In genomic region chr19:48103922-48104321, GRCh38 we compare ENCODE assay signal across 28 cellular contexts.
"Had no signal": no experiment of that assay in that cellular context is flagged by ENCODE, and none has a peak within 500 bp of the region (broad histone marks: within the 10 kb centered on the region; RNA-seq: fewer than 3 reads in every experiment).

No MANE protein-coding gene starts in this region.

- H3K36me3 Mint-ChIP-seq: natural killer cell, neural progenitor cell, type B pancreatic cell had no signal

- H3K4me3 Mint-ChIP-seq: natural killer cell; nephron; neural progenitor cell; stimulated activated memory B cell treated with anti-CD40 and anti-IgM and Interleukin-4, amounts not matched to agents 10 μg/mL and 1 μg/mL and 100 μg/mL, for 72 hours; stimulated activated naive CD8-positive, alpha-beta T cell treated with anti-CD3 and anti-CD28 coated beads, Interleukin-15, amount 100 ng/mL, for 72 hours; type B pancreatic cell had no signal

- H3K4me2 ChIP-seq: neural progenitor cell, smooth muscle cell had no signal

- H3K4me3 ChIP-seq: neural progenitor cell, ovary, psoas muscle, skin epidermis, smooth muscle cell, spleen, suprapubic skin, testis, tibial artery, transverse colon, upper lobe of right lung, uterus had no signal

- H3K27me3 Mint-ChIP-seq: stimulated activated memory B cell treated with anti-CD40 and anti-IgM and Interleukin-4, amounts not matched to agents 10 μg/mL and 1 μg/mL and 100 μg/mL, for 72 hours; stimulated activated naive CD8-positive, alpha-beta T cell treated with anti-CD3 and anti-CD28 coated beads, Interleukin-15, amount 100 ng/mL, for 72 hours had no signal

- H3K4me1 ChIP-seq: neural progenitor cell, parathyroid adenoma, upper lobe of right lung, uterus had no signal

- H3K27ac Mint-ChIP-seq: natural killer cell; nephron; progenitor cell of endocrine pancreas; stimulated activated memory B cell treated with anti-CD40 and anti-IgM and Interleukin-4, amounts not matched to agents 10 μg/mL and 1 μg/mL and 100 μg/mL, for 72 hours; stimulated activated naive CD8-positive, alpha-beta T cell treated with anti-CD3 and anti-CD28 coated beads, Interleukin-15, amount 100 ng/mL, for 72 hours; type B pancreatic cell had no signal

- H3K4me1 Mint-ChIP-seq: natural killer cell, nephron had no signal

- H3K9me3 ChIP-seq: ovary, psoas muscle, spleen, suprapubic skin, testis, tibial artery, transverse colon, upper lobe of right lung, uterus had no signal

- H3K27me3 ChIP-seq: neural progenitor cell, ovary, spleen, suprapubic skin, testis, tibial artery, transverse colon, upper lobe of right lung, uterus had no signal

- H3K9ac ChIP-seq: neural progenitor cell, parathyroid adenoma had no signal

- H3K36me3 ChIP-seq: neural progenitor cell, ovary, transverse colon, upper lobe of right lung, uterus had no signal

- DNase-seq: natural killer cell; occipital lobe; ovary; psoas muscle; right cardiac atrium; spleen; stimulated activated CD4-positive, alpha-beta T cell treated with anti-CD3 and anti-CD28 coated beads, Interleukin-12 subunit alpha, Interleukin-12 subunit beta, amount 100 ng/mL, for 4 hours; stimulated activated CD4-positive, alpha-beta T cell treated with anti-CD3 and anti-CD28 coated beads, Interleukin-4, amount 100 ng/mL, for 1 hour; stimulated activated CD4-positive, alpha-beta T cell treated with anti-CD3 and anti-CD28 coated beads, Interleukin-4, amount 100 ng/mL, for 4 hours; stimulated activated CD8-positive, alpha-beta memory T cell treated with anti-CD3 and anti-CD28 coated beads, Interleukin-4, amount 100 ng/mL, for 48 hours; stimulated activated naive CD8-positive, alpha-beta T cell treated with anti-CD3 and anti-CD28 coated beads, Interleukin-15, amount 100 ng/mL, for 72 hours; stimulated activated naive CD8-positive, alpha-beta T cell treated with anti-CD3 and anti-CD28 coated beads, Interleukin-15, Interleukin-2, amounts not matched to agents 100 U/mL and 50 U/mL, for 24 hours; substantia nigra; tibial artery; transverse colon; upper lobe of right lung; uterus had no signal

- ATAC-seq: natural killer cell; psoas muscle; right cardiac atrium; sciatic nerve; stimulated activated memory B cell treated with anti-CD40 and anti-IgM and Interleukin-4, amounts not matched to agents 10 μg/mL and 1 μg/mL and 100 μg/mL, for 72 hours; stimulated activated naive CD8-positive, alpha-beta T cell treated with anti-CD3 and anti-CD28 coated beads, Interleukin-15, Interleukin-2, amounts not matched to agents 100 U/mL and 50 U/mL, for 24 hours; upper lobe of right lung had no signal

- H3K9me3 Mint-ChIP-seq: natural killer cell; neural progenitor cell; stimulated activated memory B cell treated with anti-CD40 and anti-IgM and Interleukin-4, amounts not matched to agents 10 μg/mL and 1 μg/mL and 100 μg/mL, for 72 hours; stimulated activated naive CD8-positive, alpha-beta T cell treated with anti-CD3 and anti-CD28 coated beads, Interleukin-15, amount 100 ng/mL, for 72 hours; type B pancreatic cell had no signal

- H3K27ac ChIP-seq: neural progenitor cell, ovary, parathyroid adenoma, psoas muscle, skin epidermis, spleen, suprapubic skin, testis, tibial artery, transverse colon, upper lobe of right lung, uterus had no signal

- H3K79me2 ChIP-seq: parathyroid adenoma had no signal
